Comparison of ENCODE assay signal across 42 cellular contexts in the genomic region with DNA sequence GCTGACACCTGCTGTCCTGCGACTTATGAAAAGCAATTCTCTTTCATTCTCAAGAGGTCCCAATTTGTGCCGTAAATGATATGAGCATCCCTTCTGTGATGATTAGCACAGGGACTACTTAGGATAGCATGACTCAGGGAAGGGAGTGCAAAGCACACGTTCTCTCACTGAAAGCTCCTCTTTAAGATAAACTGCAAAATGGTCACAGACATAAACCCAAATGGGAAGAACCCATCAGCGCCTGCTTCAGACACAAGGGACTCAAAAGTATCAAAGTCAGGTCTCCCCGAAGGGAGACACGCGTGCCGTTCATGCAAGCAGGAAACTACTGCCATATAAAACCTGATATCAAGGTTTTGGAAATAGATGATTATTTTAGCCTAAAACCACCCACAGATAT. TPM values are rescaled to one million over a fixed set of nuclear protein-coding genes. Genes with fewer than 3 reads are reported as not detected.
"Had no signal": no experiment of that assay in that cellular context is flagged by ENCODE, and none has a peak within 500 bp of the region (broad histone marks: within the 10 kb centered on the region; RNA-seq: fewer than 3 reads in every experiment).

No MANE protein-coding gene starts in this region.

- H3K27me3 ChIP-seq: ascending aorta, body of pancreas, brain microvascular endothelial cell had no signal

- H3K27ac Mint-ChIP-seq: activated naive CD4-positive, alpha-beta T cell treated with anti-CD3 and anti-CD28 coated beads for 36 hours; activated naive CD4-positive, alpha-beta T cell treated with anti-CD3 and anti-CD28 coated beads, Interleukin-2, amount 10 ng/mL, durations not matched to agents 7 days and 5 days; activated naive CD4-positive, alpha-beta T cell treated with anti-CD3 and anti-CD28 coated beads, Interleukin-2, amount 50 U/mL, for 24 hours; activated naive CD4-positive, alpha-beta T cell treated with anti-CD3 and anti-CD28 coated beads, Interleukin-2, amount 50 U/mL, for 72 hours; activated naive CD8-positive, alpha-beta T cell; activated naive CD8-positive, alpha-beta T cell treated with anti-CD3 and anti-CD28 coated beads for 36 hours; activated naive CD8-positive, alpha-beta T cell treated with anti-CD3 and anti-CD28 coated beads, Interleukin-2, amount 10 ng/mL, durations not matched to agents 7 days and 5 days; activated naive CD8-positive, alpha-beta T cell treated with anti-CD3 and anti-CD28 coated beads, Interleukin-2, amount 50 U/mL, for 24 hours; activated T-cell treated with anti-CD3 and anti-CD28 coated beads, Interleukin-2, amount 50 U/mL, for 24 hours; activated T-cell treated with anti-CD3 and anti-CD28 coated beads, Interleukin-2, amount 50 U/mL, for 72 hours; activated T-helper 1 cell treated with anti-CD3 and anti-CD28 coated beads, Interleukin-12 subunit alpha, Interleukin-12 subunit beta, Interleukin-2, Interleukin-4 antibody, amounts not matched to agents 30 ng/mL and 10 ng/mL and 1 ng/mL, durations not matched to agents 14 hours and 24 hours and 36 hours; activated T-helper 2 cell treated with anti-CD3 and anti-CD28 coated beads, Interferon-gamma antibody, Interleukin-2, Interleukin-4, amounts not matched to agents 10 μg/mL and 5 μg/mL and 100 μg/mL, durations not matched to agents 14 hours and 24 hours and 36 hours; brain had no signal

- H3K4me3 ChIP-seq: adrenal gland, ascending aorta, body of pancreas, breast epithelium, cardiac muscle cell had no signal

- H3K4me1 Mint-ChIP-seq: activated naive CD4-positive, alpha-beta T cell treated with anti-CD3 and anti-CD28 coated beads, Interleukin-2, amount 10 ng/mL, durations not matched to agents 7 days and 5 days; activated naive CD4-positive, alpha-beta T cell treated with anti-CD3 and anti-CD28 coated beads, Interleukin-2, amount 50 U/mL, for 24 hours; activated naive CD8-positive, alpha-beta T cell treated with anti-CD3 and anti-CD28 coated beads for 36 hours; activated naive CD8-positive, alpha-beta T cell treated with anti-CD3 and anti-CD28 coated beads, Interleukin-2, amount 10 ng/mL, durations not matched to agents 7 days and 5 days; activated naive CD8-positive, alpha-beta T cell treated with anti-CD3 and anti-CD28 coated beads, Interleukin-2, amount 50 U/mL, for 24 hours; brain; central memory CD8-positive, alpha-beta T cell had no signal

- H3K27ac ChIP-seq: adrenal gland, ascending aorta, body of pancreas, brain microvascular endothelial cell, breast epithelium, cardiac muscle cell had no signal

- H3K9me3 ChIP-seq: adrenal gland, ascending aorta, body of pancreas, breast epithelium had no signal

- H3K9me3 Mint-ChIP-seq: activated naive CD4-positive, alpha-beta T cell treated with anti-CD3 and anti-CD28 coated beads, Interleukin-2, amount 50 U/mL, for 24 hours; activated naive CD8-positive, alpha-beta T cell treated with anti-CD3 and anti-CD28 coated beads for 36 hours; activated T-cell treated with anti-CD3 and anti-CD28 coated beads, Interleukin-2, amount 50 U/mL, for 24 hours had no signal

- H3K36me3 ChIP-seq: adrenal gland, ascending aorta, brain microvascular endothelial cell, breast epithelium, cardiac muscle cell had no signal

- H3K4me1 ChIP-seq: adrenal gland, ascending aorta, body of pancreas, breast epithelium had no signal

- DNase-seq: activated effector memory CD4-positive, alpha-beta T cell treated with anti-CD3 and anti-CD28 coated beads, Interleukin-2, amount 50 U/mL, for 16 hours; activated effector memory CD4-positive, alpha-beta T cell treated with Interleukin-2 at 50 U/mL for 16 hours; activated gamma-delta T cell; activated gamma-delta T cell treated with Interleukin-2 at 50 U/mL for 16 hours; activated naive CD4-positive, alpha-beta T cell; activated naive CD4-positive, alpha-beta T cell treated with anti-CD3 and anti-CD28 coated beads for 36 hours; activated naive CD4-positive, alpha-beta T cell treated with anti-CD3 and anti-CD28 coated beads, Interleukin-2, amount 10 ng/mL, durations not matched to agents 7 days and 5 days; activated naive CD4-positive, alpha-beta T cell treated with anti-CD3 and anti-CD28 coated beads, Interleukin-2, amount 50 U/mL, for 16 hours; activated naive CD4-positive, alpha-beta T cell treated with Interleukin-2 at 50 U/mL for 16 hours; activated naive CD8-positive, alpha-beta T cell treated with anti-CD3 and anti-CD28 coated beads for 36 hours; activated naive CD8-positive, alpha-beta T cell treated with anti-CD3 and anti-CD28 coated beads, Interleukin-2, amount 10 ng/mL, durations not matched to agents 7 days and 5 days; activated naive CD8-positive, alpha-beta T cell treated with anti-CD3 and anti-CD28 coated beads, Interleukin-2, amount 50 U/mL, for 24 hours; activated T-cell treated with anti-CD3 and anti-CD28 coated beads, Interleukin-2, amount 50 U/mL, for 1 hour; activated T-cell treated with anti-CD3 and anti-CD28 coated beads, Interleukin-2, amount 50 U/mL, for 24 hours; activated T-cell treated with anti-CD3 and anti-CD28 coated beads, Interleukin-2, amount 50 U/mL, for 4 hours; activated T-cell treated with anti-CD3 and anti-CD28 coated beads, Interleukin-2, amount 50 U/mL, for 48 hours; activated T-cell treated with anti-CD3 and anti-CD28 coated beads, Interleukin-2, amount 50 U/mL, for 72 hours; adrenal gland; amniotic stem cell; amygdala; anterior cingulate cortex; aorta; body of pancreas; brain microvascular endothelial cell; caudate nucleus; central memory CD4-positive, alpha-beta T cell; cerebellar nuclear complex had no signal

- H3K36me3 Mint-ChIP-seq: activated naive CD4-positive, alpha-beta T cell treated with anti-CD3 and anti-CD28 coated beads, Interleukin-2, amount 10 ng/mL, durations not matched to agents 7 days and 5 days; activated naive CD4-positive, alpha-beta T cell treated with anti-CD3 and anti-CD28 coated beads, Interleukin-2, amount 50 U/mL, for 24 hours; activated naive CD4-positive, alpha-beta T cell treated with anti-CD3 and anti-CD28 coated beads, Interleukin-2, amount 50 U/mL, for 72 hours; activated naive CD8-positive, alpha-beta T cell; activated naive CD8-positive, alpha-beta T cell treated with anti-CD3 and anti-CD28 coated beads for 36 hours; brain had no signal

- H3K4me3 Mint-ChIP-seq: activated naive CD4-positive, alpha-beta T cell treated with anti-CD3 and anti-CD28 coated beads for 36 hours; activated naive CD4-positive, alpha-beta T cell treated with anti-CD3 and anti-CD28 coated beads, Interleukin-2, amount 10 ng/mL, durations not matched to agents 7 days and 5 days; activated naive CD4-positive, alpha-beta T cell treated with anti-CD3 and anti-CD28 coated beads, Interleukin-2, amount 50 U/mL, for 24 hours; activated naive CD8-positive, alpha-beta T cell; activated naive CD8-positive, alpha-beta T cell treated with anti-CD3 and anti-CD28 coated beads for 36 hours; activated naive CD8-positive, alpha-beta T cell treated with anti-CD3 and anti-CD28 coated beads, Interleukin-2, amount 10 ng/mL, durations not matched to agents 7 days and 5 days; activated naive CD8-positive, alpha-beta T cell treated with anti-CD3 and anti-CD28 coated beads, Interleukin-2, amount 50 U/mL, for 24 hours; activated T-cell treated with anti-CD3 and anti-CD28 coated beads, Interleukin-2, amount 50 U/mL, for 24 hours; activated T-cell treated with anti-CD3 and anti-CD28 coated beads, Interleukin-2, amount 50 U/mL, for 4 hours; activated T-cell treated with anti-CD3 and anti-CD28 coated beads, Interleukin-2, amount 50 U/mL, for 72 hours; activated T-helper 1 cell treated with anti-CD3 and anti-CD28 coated beads, Interleukin-12 subunit alpha, Interleukin-12 subunit beta, Interleukin-2, Interleukin-4 antibody, amounts not matched to agents 30 ng/mL and 10 ng/mL and 1 ng/mL, durations not matched to agents 14 hours and 24 hours and 36 hours; brain; central memory CD8-positive, alpha-beta T cell had no signal

- H3K27me3 Mint-ChIP-seq: activated naive CD8-positive, alpha-beta T cell treated with anti-CD3 and anti-CD28 coated beads, Interleukin-2, amount 50 U/mL, for 24 hours; activated T-cell treated with anti-CD3 and anti-CD28 coated beads, Interleukin-2, amount 50 U/mL, for 24 hours; central memory CD8-positive, alpha-beta T cell had no signal

- ATAC-seq: activated naive CD4-positive, alpha-beta T cell treated with anti-CD3 and anti-CD28 coated beads, Interleukin-2, amount 50 U/mL, for 72 hours; activated naive CD8-positive, alpha-beta T cell treated with anti-CD3 and anti-CD28 coated beads, Interleukin-2, amount 50 U/mL, for 24 hours; activated T-cell treated with anti-CD3 and anti-CD28 coated beads, Interleukin-2, amount 50 U/mL, for 4 hours; activated T-cell treated with anti-CD3 and anti-CD28 coated beads, Interleukin-2, amount 50 U/mL, for 72 hours; body of pancreas had no signal

RNA-seq across cellular contexts. Expression of a gene that starts 33.9 kb away (rescaled TPM):
- total RNA-seq: activated naive CD4-positive, alpha-beta T cell treated with anti-CD3 and anti-CD28 coated beads for 36 hours; activated naive CD4-positive, alpha-beta T cell treated with anti-CD3 and anti-CD28 coated beads, Interleukin-2, amount 50 U/mL, for 72 hours; activated naive CD8-positive, alpha-beta T cell treated with anti-CD3 and anti-CD28 coated beads for 36 hours; activated naive CD8-positive, alpha-beta T cell treated with anti-CD3 and anti-CD28 coated beads, Interleukin-2, amount 10 ng/mL, durations not matched to agents 7 days and 5 days; activated T-cell treated with anti-CD3 and anti-CD28 coated beads, Interleukin-2, amount 50 U/mL, for 4 hours; activated T-cell treated with anti-CD3 and anti-CD28 coated beads, Interleukin-2, amount 50 U/mL, for 72 hours; activated T-helper 1 cell treated with anti-CD3 and anti-CD28 coated beads, Interleukin-12 subunit alpha, Interleukin-12 subunit beta, Interleukin-2, Interleukin-4 antibody, amounts not matched to agents 30 ng/mL and 10 ng/mL and 1 ng/mL, durations not matched to agents 14 hours and 24 hours and 36 hours; activated T-helper 2 cell treated with anti-CD3 and anti-CD28 coated beads, Interferon-gamma antibody, Interleukin-2, Interleukin-4, amounts not matched to agents 10 μg/mL and 5 μg/mL and 100 μg/mL, durations not matched to agents 14 hours and 24 hours and 36 hours; aorta; ascending aorta; astrocyte; body of pancreas; bronchial epithelial cell; cardiac muscle cell; cardiac septum; chondrocyte had no signal
- polyA plus RNA-seq: adipose tissue, aorta, cardiac muscle cell had no signal
